Comparison of ENCODE assay signal across 8 cellular contexts in the genomic region with DNA sequence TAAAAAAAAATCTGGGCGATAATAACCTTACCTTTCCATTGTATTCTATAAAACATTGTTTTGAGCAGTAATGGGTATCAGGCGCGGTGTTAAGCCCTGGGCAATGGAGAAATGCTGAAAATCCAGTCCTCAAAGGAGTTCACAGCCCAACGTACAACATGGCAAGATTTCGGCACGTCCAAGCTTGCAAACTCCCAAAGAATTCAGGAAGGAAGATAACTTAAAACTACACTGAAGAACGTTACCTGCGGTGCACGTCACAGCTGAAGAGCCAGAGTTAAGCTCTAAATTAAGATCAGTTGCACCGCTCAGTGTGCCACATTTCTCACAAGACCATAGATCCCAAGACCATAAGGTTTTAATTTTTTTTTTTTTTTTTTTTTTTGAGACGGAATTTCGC. TPM values are rescaled to one million over a fixed set of nuclear protein-coding genes. Genes with fewer than 3 reads are reported as not detected.
DNase-seq lines count a peak whose midpoint lies in the region; ATAC-seq and TF ChIP-seq lines count a peak whose summit lies in the region.

No MANE protein-coding gene starts in this region.

- peaks cover 3 to 12% (median 8%) of the 10 kb centered on the region in 3 donors for H3K4me1 Mint-ChIP-seq in IgD-negative memory B cell
- H3K4me1 Mint-ChIP-seq in nephron progenitor cell: peaks cover 41% of the 10 kb centered on the region

- H3K4me3 Mint-ChIP-seq in IgD-negative memory B cell (peak overlapping the region; percentile 18 to 88 (median 61)), nephron progenitor cell (peak overlapping the region; percentile 95)

- no peak overlapping the region for H3K27ac ChIP-seq in BLaER1

- no peak for TF ChIP-seq CTCF in nephron progenitor cell (IDR thresholded peaks at IDR 0.05)

- H3K27me3 ChIP-seq in BLaER1 (peaks cover 30% of the 10 kb centered on the region), endocrine pancreas (ENCODE audit: control insufficient read depth, insufficient read depth, low read length) (no peaks in the 10 kb centered on the region)

- H3K9ac ChIP-seq in BLaER1: peak overlapping the region; percentile 73; the same call in 1 of the 2 replicates
- no peak overlapping the region for H3K9ac ChIP-seq in endocrine pancreas (ENCODE audit: control insufficient read depth, insufficient read depth, low read length)

- H3K9me3 ChIP-seq in BLaER1: peaks cover 28% of the 10 kb centered on the region
- H3K9me3 ChIP-seq in endocrine pancreas (ENCODE audit: control insufficient read depth, low read length): no peaks in the 10 kb centered on the region

- no peaks in the 10 kb centered on the region for H4K20me1 ChIP-seq in BLaER1

- H3K36me3 Mint-ChIP-seq in IgD-negative memory B cell: no peaks in the 10 kb centered on the region
- peaks cover 62% of the 10 kb centered on the region for H3K36me3 Mint-ChIP-seq in nephron progenitor cell (ENCODE audit: low read depth)

- peaks cover 0 to 2% (median 0%) of the 10 kb centered on the region in 3 donors for H3K9me3 Mint-ChIP-seq in IgD-negative memory B cell
- H3K9me3 Mint-ChIP-seq in nephron progenitor cell: peaks cover 20% of the 10 kb centered on the region

- H3K27me3 Mint-ChIP-seq in IgD-negative memory B cell: peaks cover 9% of the 10 kb centered on the region
- H3K27me3 Mint-ChIP-seq in nephron progenitor cell (ENCODE audit: low read depth, poor library complexity): peaks cover 6% of the 10 kb centered on the region

- H3K4me1 ChIP-seq in BLaER1: peaks cover 16% of the 10 kb centered on the region
- H3K4me1 ChIP-seq in endocrine pancreas (ENCODE audit: control insufficient read depth, insufficient read depth, low read length): peaks cover 10% of the 10 kb centered on the region

- H3K4me2 ChIP-seq in BLaER1: peak overlapping the region; percentile 78

- no peak overlapping the region for H3K27ac Mint-ChIP-seq in IgD-negative memory B cell
- peak overlapping the region; percentile 74 for H3K27ac Mint-ChIP-seq in nephron progenitor cell

- ATAC-seq in HG02678 (IDR thresholded peaks at IDR 0.05; ENCODE audit: unreplicated experiment) (no peak), HG03135 (IDR thresholded peaks at IDR 0.05; ENCODE audit: unreplicated experiment) (no peak)

- H3K4me3 ChIP-seq in BLaER1: peak overlapping the region; percentile 72
- peak overlapping the region; percentile 78 for H3K4me3 ChIP-seq in endocrine pancreas (ENCODE audit: control insufficient read depth, insufficient read depth, low read length)

- DNase-seq in nephron progenitor cell (no peak), hepatic stellate cell (ENCODE audit: low spot score) (no peak), KBM-7 (no peak)

- in situ Hi-C loops in KBM-7 (cut with MboI; ENCODE audit: low pct_unique_long_range_greater_than_20kb, low sequenced_read_pairs): no loop called here

- H3K36me3 ChIP-seq in BLaER1 (peaks cover 20% of the 10 kb centered on the region), endocrine pancreas (ENCODE audit: control insufficient read depth, insufficient read depth, low read length) (no peaks in the 10 kb centered on the region)

RNA-seq across cellular contexts. Expression of a gene that starts 0.9 kb away (rescaled TPM):
- polyA plus RNA-seq in IgD-negative memory B cell: 5.6 TPM

RNA-seq across cellular contexts. Expression of a gene that starts 6.7 kb away (rescaled TPM):
- 97.1 TPM for polyA plus RNA-seq in IgD-negative memory B cell
